Comparison of ENCODE assay signal across 1 cellular context in genomic region chr20:50129662-50130345, GRCh38.
TF ChIP-seq lines count a peak whose summit lies in the region.

No MANE protein-coding gene starts in this region.

TF ChIP-seq in GM23338, 12 proteins besides CTCF, POLR2A, EP300 and RAD21 (continued from another document):
- no peak for TF ChIP-seq ZNF462 (CRISPR knock-in tag; IDR thresholded peaks at IDR 0.05)
- no peak for TF ChIP-seq ZNF331 (CRISPR knock-in tag; IDR thresholded peaks at IDR 0.05; ENCODE audit: low read depth)
- TF ChIP-seq REST (IDR thresholded peaks at IDR 0.05; ENCODE audit: unreplicated experiment): no peak
